Comparison of ENCODE assay signal across 8 cellular contexts in genomic region chr19:56252699-56253422, GRCh38. TPM values are rescaled to one million over a fixed set of nuclear protein-coding genes. Genes with fewer than 3 reads are reported as not detected.
DNase-seq lines count a peak whose midpoint lies in the region; ATAC-seq and TF ChIP-seq lines count a peak whose summit lies in the region.

No MANE protein-coding gene starts in this region.

- H3K36me3 Mint-ChIP-seq in activated T-helper 2 cell treated with anti-CD3 and anti-CD28 coated beads, Interferon-gamma antibody, Interleukin-2, Interleukin-4, amounts not matched to agents 10 μg/mL and 5 μg/mL and 100 μg/mL, durations not matched to agents 14 hours and 24 hours and 36 hours (ENCODE audit: low read depth) = no peaks in the 10 kb centered on the region

- no peaks in the 10 kb centered on the region for H3K27me3 Mint-ChIP-seq in activated T-helper 2 cell treated with anti-CD3 and anti-CD28 coated beads, Interferon-gamma antibody, Interleukin-2, Interleukin-4, amounts not matched to agents 10 μg/mL and 5 μg/mL and 100 μg/mL, durations not matched to agents 14 hours and 24 hours and 36 hours (ENCODE audit: low read depth)

- H3K36me3 ChIP-seq in HUES48 (ENCODE audit: control insufficient read depth, insufficient read depth, low read length) = no peaks in the 10 kb centered on the region
- no peaks in the 10 kb centered on the region for H3K36me3 ChIP-seq in Peyer's patch
- no peaks in the 10 kb centered on the region for H3K36me3 ChIP-seq in thymus (ENCODE audit: control insufficient read depth, insufficient read depth)

- H3K9me3 ChIP-seq in HUES48 (ENCODE audit: control insufficient read depth, insufficient read depth, low read length) = peaks cover 10% of the 10 kb centered on the region
- H3K9me3 ChIP-seq in Peyer's patch = no peaks in the 10 kb centered on the region
- no peaks in the 10 kb centered on the region for H3K9me3 ChIP-seq in thymus (ENCODE audit: control insufficient read depth)

- no peak for ATAC-seq in omental fat pad (ENCODE audit: low FRiP score)

- H3K4me3 Mint-ChIP-seq in activated T-helper 2 cell treated with anti-CD3 and anti-CD28 coated beads, Interferon-gamma antibody, Interleukin-2, Interleukin-4, amounts not matched to agents 10 μg/mL and 5 μg/mL and 100 μg/mL, durations not matched to agents 14 hours and 24 hours and 36 hours (ENCODE audit: low read depth) = no peak overlapping the region

- TF ChIP-seq POLR2A in Peyer's patch (IDR thresholded peaks at IDR 0.05) = no peak

- intact Hi-C loops in activated T-helper 2 cell treated with anti-CD3 and anti-CD28 coated beads, Interferon-gamma antibody, Interleukin-2, Interleukin-4, amounts not matched to agents 10 μg/mL and 5 μg/mL and 100 μg/mL, durations not matched to agents 14 hours and 24 hours and 36 hours (cut with micrococcal nuclease) = loop anchor here (5.0 kb wide), 1 partner anchor 171 kb away; no protein-coding TSS in a partner anchor

- H3K27me3 ChIP-seq in HUES48 (ENCODE audit: control insufficient read depth, insufficient read depth, low read length) (no peaks in the 10 kb centered on the region), Peyer's patch (no peaks in the 10 kb centered on the region), thymus (ENCODE audit: control insufficient read depth, insufficient read depth) (no peaks in the 10 kb centered on the region)

- H3K4me1 Mint-ChIP-seq in activated T-helper 2 cell treated with anti-CD3 and anti-CD28 coated beads, Interferon-gamma antibody, Interleukin-2, Interleukin-4, amounts not matched to agents 10 μg/mL and 5 μg/mL and 100 μg/mL, durations not matched to agents 14 hours and 24 hours and 36 hours (ENCODE audit: low read depth) = no peaks in the 10 kb centered on the region

- no peak overlapping the region; the same call in 1 of the 2 replicates for H3K9ac ChIP-seq in HUES48 (ENCODE audit: low read depth, low read length)

- H3K27ac Mint-ChIP-seq in activated T-helper 2 cell treated with anti-CD3 and anti-CD28 coated beads, Interferon-gamma antibody, Interleukin-2, Interleukin-4, amounts not matched to agents 10 μg/mL and 5 μg/mL and 100 μg/mL, durations not matched to agents 14 hours and 24 hours and 36 hours = no peak overlapping the region

- no peaks in the 10 kb centered on the region for H3K4me1 ChIP-seq in HUES48 (ENCODE audit: control insufficient read depth, insufficient read depth, low read length)
- no peaks in the 10 kb centered on the region for H3K4me1 ChIP-seq in Peyer's patch
- no peaks in the 10 kb centered on the region for H3K4me1 ChIP-seq in thymus (ENCODE audit: control insufficient read depth, insufficient read depth, low read length)

- H3K9me3 Mint-ChIP-seq in activated T-helper 2 cell treated with anti-CD3 and anti-CD28 coated beads, Interferon-gamma antibody, Interleukin-2, Interleukin-4, amounts not matched to agents 10 μg/mL and 5 μg/mL and 100 μg/mL, durations not matched to agents 14 hours and 24 hours and 36 hours = no peaks in the 10 kb centered on the region

- H3K27ac ChIP-seq in HUES48 (ENCODE audit: low read depth, low read length) (no peak overlapping the region), Peyer's patch (no peak overlapping the region), thymus (ENCODE audit: low read depth) (peak overlapping the region; percentile 18)

- DNase-seq in DMS153 treated with DMSO at 0.1 percent for 48 hours (lab: John Stamatoyannopoulos, UW; ENCODE audit: unreplicated experiment) = peak; percentile 14
- peak; percentile 62 to 84 (median 79) for DNase-seq in Peyer's patch
- DNase-seq in activated T-helper 2 cell treated with anti-CD3 and anti-CD28 coated beads, Interferon-gamma antibody, Interleukin-2, Interleukin-4, amounts not matched to agents 10 μg/mL and 5 μg/mL and 100 μg/mL, durations not matched to agents 14 hours and 24 hours and 36 hours (ENCODE audit: low spot score) = peak; percentile 53
- peak; percentile 64 for DNase-seq in fibroblast of villous mesenchyme (ENCODE audit: low read depth)
- DNase-seq in omental fat pad (ENCODE audit: low spot score) = peak; percentile 58
- no peak for DNase-seq in inferior parietal cortex (ENCODE audit: extremely low spot score)

- WGBS in thymus = 49% methylated on average over 10 of the region's 10 CpGs

- H3K4me3 ChIP-seq in HUES48 (ENCODE audit: low read depth, low read length) = 0 out of 2 replicates have a peak overlapping the region, but pooled peaks have one; percentile 21
- no peak overlapping the region for H3K4me3 ChIP-seq in Peyer's patch
- no peak overlapping the region for H3K4me3 ChIP-seq in fibroblast of villous mesenchyme (ENCODE audit: low read depth, low read length)
- H3K4me3 ChIP-seq in thymus (ENCODE audit: low read length) = no peak overlapping the region

- TF ChIP-seq CTCF in Peyer's patch (IDR thresholded peaks at IDR 0.05) (peak; percentile 49 to 75 (median 64)), fibroblast of villous mesenchyme (IDR thresholded peaks at IDR 0.05; ENCODE audit: insufficient read depth, low read depth, low read length) (peak; percentile 97), omental fat pad (IDR thresholded peaks at IDR 0.05) (peak in 1 of 3 donors; percentile 20)

RNA-seq across cellular contexts. Expression of gene EDDM13, which starts 19.7 kb away (rescaled TPM):
- not detected for total RNA-seq in Peyer's patch
- 1.7 and 2.2 TPM in 2 replicates for total RNA-seq in activated T-helper 2 cell treated with anti-CD3 and anti-CD28 coated beads, Interferon-gamma antibody, Interleukin-2, Interleukin-4, amounts not matched to agents 10 μg/mL and 5 μg/mL and 100 μg/mL, durations not matched to agents 14 hours and 24 hours and 36 hours
- total RNA-seq in fibroblast of villous mesenchyme = not detected in 2 replicates
- total RNA-seq in omental fat pad = not detected
- polyA plus RNA-seq in thymus = 3.1 TPM

RNA-seq across cellular contexts. Expression of gene ZSCAN5C, which starts 50.8 kb away (rescaled TPM):
- total RNA-seq in Peyer's patch = not detected
- total RNA-seq in activated T-helper 2 cell treated with anti-CD3 and anti-CD28 coated beads, Interferon-gamma antibody, Interleukin-2, Interleukin-4, amounts not matched to agents 10 μg/mL and 5 μg/mL and 100 μg/mL, durations not matched to agents 14 hours and 24 hours and 36 hours = not detected in 2 replicates
- not detected in 2 replicates for total RNA-seq in fibroblast of villous mesenchyme
- total RNA-seq in omental fat pad = not detected
- 0.16 TPM for polyA plus RNA-seq in thymus

RNA-seq across cellular contexts. Expression of gene ZSCAN5B, which starts 55.3 kb away (rescaled TPM):
- total RNA-seq in Peyer's patch (not detected), fibroblast of villous mesenchyme (not detected in 2 replicates), omental fat pad (not detected)
- not detected in 2 replicates for total RNA-seq in activated T-helper 2 cell treated with anti-CD3 and anti-CD28 coated beads, Interferon-gamma antibody, Interleukin-2, Interleukin-4, amounts not matched to agents 10 μg/mL and 5 μg/mL and 100 μg/mL, durations not matched to agents 14 hours and 24 hours and 36 hours
- polyA plus RNA-seq in thymus = 0.05 TPM
